10 cellular contexts compared by ENCODE assay signal in genomic region chr1:67645495-67646144, GRCh38. TPM values are rescaled to one million over a fixed set of nuclear protein-coding genes. Genes with fewer than 3 reads are reported as not detected.
A peak's percentile ranks its signal among the peaks of the same experiment; 100 is the strongest.
DNase-seq lines count a peak whose midpoint lies in the region; ATAC-seq and TF ChIP-seq lines count a peak whose summit lies in the region.
"Had no signal": no experiment of that assay in that cellular context is flagged by ENCODE, and none has a peak within 500 bp of the region (broad histone marks: within the 10 kb centered on the region; RNA-seq: fewer than 3 reads in every experiment).

No MANE protein-coding gene starts in this region.

- TF ChIP-seq POLR2A in esophagus muscularis mucosa (IDR thresholded peaks at IDR 0.05; ENCODE audit: low read depth): no peak

- H3K27ac ChIP-seq in esophagus muscularis mucosa (replicated peaks in 1 of 4): no peak overlapping the region
- H3K27ac ChIP-seq in muscle layer of duodenum (ENCODE audit: low read length): peak overlapping the region; percentile 29
- H3K27ac ChIP-seq in lower lobe of right lung: no peak overlapping the region

- no peaks in the 10 kb centered on the region for H3K27me3 Mint-ChIP-seq in activated CD4-positive, alpha-beta T cell treated with anti-CD3 and anti-CD28 coated beads for 36 hours

- CTCF ChIA-PET in activated CD4-positive, alpha-beta T cell treated with anti-CD3 and anti-CD28 coated beads for 36 hours (lab: Charles Lee): no interaction called here

- POLR2A ChIA-PET in activated CD4-positive, alpha-beta T cell treated with anti-CD3 and anti-CD28 coated beads for 36 hours (lab: Charles Lee): no interaction called here

- TF ChIP-seq CTCF in BE2C (IDR thresholded peaks at IDR 0.05; ENCODE audit: low read depth, low read length): no peak
- TF ChIP-seq CTCF in esophagus muscularis mucosa (IDR thresholded peaks at IDR 0.05): no peak
- TF ChIP-seq CTCF in lower lobe of right lung (IDR thresholded peaks at IDR 0.05): no peak

- 68% methylated on average over 3 of the region's 3 CpGs for WGBS in esophagus muscularis mucosa

- no peak overlapping the region for H3K4me3 ChIP-seq in BE2C (ENCODE audit: low read depth, low read length)
- no peak overlapping the region for H3K4me3 ChIP-seq in esophagus muscularis mucosa
- no peak overlapping the region for H3K4me3 ChIP-seq in muscle layer of duodenum (ENCODE audit: low read depth in 1 of 2, low read length in 2 of 2)
- no peak overlapping the region for H3K4me3 ChIP-seq in lower lobe of right lung
- H3K4me3 ChIP-seq: GM12878 had no signal

- H3K4me1 ChIP-seq in BE2C (peaks cover 16% of the 10 kb centered on the region), esophagus muscularis mucosa (peaks cover 20 to 29% (median 24%) of the 10 kb centered on the region in 4 donors), muscle layer of duodenum (ENCODE audit: control insufficient read depth in 1 of 2, insufficient read depth in 2 of 2, low read length in 2 of 2) (peaks cover 9 to 22% of the 10 kb centered on the region in 2 donors), lower lobe of right lung (peaks cover 19% of the 10 kb centered on the region)

- H3K36me3 ChIP-seq in BE2C (no peaks in the 10 kb centered on the region), esophagus muscularis mucosa (no peaks in the 10 kb centered on the region), muscle layer of duodenum (ENCODE audit: control insufficient read depth in 1 of 2, insufficient read depth in 2 of 2, low read length in 2 of 2) (no peaks in the 10 kb centered on the region), lower lobe of right lung (no peaks in the 10 kb centered on the region)

- intact Hi-C loops in esophagus muscularis mucosa (cut with DNase I): no loop called here
- intact Hi-C loops in lower lobe of right lung (cut with DNase I): no loop called here
- intact Hi-C loops in activated CD4-positive, alpha-beta T cell treated with anti-CD3 and anti-CD28 coated beads for 36 hours (cut with DNase I, micrococcal nuclease): no loop called here

- H3K27me3 ChIP-seq in BE2C (no peaks in the 10 kb centered on the region), esophagus muscularis mucosa (no peaks in the 10 kb centered on the region), muscle layer of duodenum (ENCODE audit: low read depth, low read length) (no peaks in the 10 kb centered on the region), lower lobe of right lung (ENCODE audit: low read depth) (no peaks in the 10 kb centered on the region)

- no peaks in the 10 kb centered on the region for H3K9me3 Mint-ChIP-seq in activated CD4-positive, alpha-beta T cell treated with anti-CD3 and anti-CD28 coated beads for 36 hours (ENCODE audit: low read depth)

- no peaks in the 10 kb centered on the region for H3K36me3 Mint-ChIP-seq in activated CD4-positive, alpha-beta T cell treated with anti-CD3 and anti-CD28 coated beads for 36 hours (ENCODE audit: low read depth)

- no peak overlapping the region for H3K27ac Mint-ChIP-seq in activated CD4-positive, alpha-beta T cell treated with anti-CD3 and anti-CD28 coated beads for 36 hours

- no peaks in the 10 kb centered on the region for H3K9me3 ChIP-seq in BE2C
- H3K9me3 ChIP-seq in esophagus muscularis mucosa: no peaks in the 10 kb centered on the region
- no peaks in the 10 kb centered on the region for H3K9me3 ChIP-seq in muscle layer of duodenum (ENCODE audit: control insufficient read depth in 1 of 2, low read length in 2 of 2)
- no peaks in the 10 kb centered on the region for H3K9me3 ChIP-seq in lower lobe of right lung

- DNase-seq in BE2C (peak; percentile 69), NCI-H2227 (lab: John Stamatoyannopoulos, UW; ENCODE audit: unreplicated experiment) (peak; percentile 26), esophagus muscularis mucosa (ENCODE audit: extremely low spot score) (peak; percentile 90), lower lobe of right lung (no peak), superior temporal gyrus (ENCODE audit: extremely low spot score) (no peak)
- DNase-seq in activated CD4-positive, alpha-beta T cell treated with anti-CD3 and anti-CD28 coated beads for 36 hours: no peak
- DNase-seq: stimulated activated CD4-positive, alpha-beta T cell treated with anti-CD3 and anti-CD28 coated beads, Interleukin-4, amount 100 ng/mL, for 4 hours had no signal

- no peaks in the 10 kb centered on the region for H3K4me1 Mint-ChIP-seq in activated CD4-positive, alpha-beta T cell treated with anti-CD3 and anti-CD28 coated beads for 36 hours

- no peak overlapping the region for H3K4me3 Mint-ChIP-seq in activated CD4-positive, alpha-beta T cell treated with anti-CD3 and anti-CD28 coated beads for 36 hours

- ATAC-seq in lower lobe of right lung (no peak), GM21723 (IDR thresholded peaks at IDR 0.05; ENCODE audit: unreplicated experiment) (no peak)
- no peak for ATAC-seq in activated CD4-positive, alpha-beta T cell treated with anti-CD3 and anti-CD28 coated beads for 36 hours
- ATAC-seq: GM12878 had no signal

- TF ChIP-seq EP300 in esophagus muscularis mucosa (IDR thresholded peaks at IDR 0.05): no peak

RNA-seq across cellular contexts. Expression of gene GADD45A, which starts 39.4 kb away (rescaled TPM):
- polyA plus RNA-seq in BE2C (2012; ENCODE audit: insufficient read depth, insufficient read length, low read depth): 64.4 TPM
- total RNA-seq in esophagus muscularis mucosa (10 to 100 TPM; 51.1 to 80.8 (median 66.5) TPM), lower lobe of right lung (13.6 TPM)
- 10 to 100 TPM; 20.5 to 26.7 TPM for total RNA-seq in activated CD4-positive, alpha-beta T cell treated with anti-CD3 and anti-CD28 coated beads for 36 hours

Comparison
In these comparisons a context has a peak if more than half of its experiments do, and no peak if none do; other contexts are left out.
1. DNase-seq: peak in BE2C (single experiment), NCI-H2227 (single experiment) and esophagus muscularis mucosa (single experiment); none in lower lobe of right lung (single experiment), activated CD4-positive, alpha-beta T cell treated with anti-CD3 and anti-CD28 coated beads for 36 hours (single experiment) and superior temporal gyrus (single experiment).